In genomic region chr1:70460740-70461713, GRCh38 we compare ENCODE assay signal across 7 cellular contexts. TPM values are rescaled to one million over a fixed set of nuclear protein-coding genes. Genes with fewer than 3 reads are reported as not detected.
DNase-seq lines count a peak whose midpoint lies in the region; ATAC-seq and TF ChIP-seq lines count a peak whose summit lies in the region.
"Not testable (repeated sequence)": the region's sequence is repeated elsewhere in the genome, so short reads cannot be mapped to it uniquely, and the experiment has no call there.

No MANE protein-coding gene starts in this region.

- H3K36me3 ChIP-seq in mesendoderm (ENCODE audit: control insufficient read depth, insufficient read depth, low read length); osteoblast (ENCODE audit: insufficient read depth, low read length): not testable (repeated sequence)

- H3K4me1 ChIP-seq in mesendoderm (ENCODE audit: control insufficient read depth, low read depth, low read length); osteoblast (ENCODE audit: insufficient read depth, low read length): not testable (repeated sequence)

- peak overlapping the region; percentile 31; the same call in 1 of the 2 replicates for H3K27ac Mint-ChIP-seq in WTC11

- H4K5ac ChIP-seq in mesendoderm (ENCODE audit: low read length): not testable (repeated sequence)

- H3K36me3 Mint-ChIP-seq in WTC11: not testable (repeated sequence)

- not testable (repeated sequence) for H3K4me3 Mint-ChIP-seq in WTC11

- peak overlapping the region; percentile 96 for H4K8ac ChIP-seq in mesendoderm (ENCODE audit: low read depth, low read length)

- DNase-seq in ELF-1 (ENCODE audit: low read depth, low spot score): peak; percentile 35
- DNase-seq in MV-4-11 (lab: John Stamatoyannopoulos, UW): peak; percentile 34
- DNase-seq in NCI-H524 (lab: John Stamatoyannopoulos, UW): peak; percentile 38 to 58
- peak; percentile 76 for DNase-seq in OCI-M1 (lab: John Stamatoyannopoulos, UW)
- not testable (repeated sequence) for DNase-seq in WTC11 (ENCODE audit: low spot score)
- DNase-seq in mesendoderm: peak; percentile 81
- DNase-seq in osteoblast (ENCODE audit: insufficient read length, low spot score, missing footprints): peak; percentile 38

- not testable (repeated sequence) for H3K79me1 ChIP-seq in mesendoderm (ENCODE audit: low read length)

- H3K27me3 Mint-ChIP-seq in WTC11 (ENCODE audit: low read depth): not testable (repeated sequence)

- peak overlapping the region; percentile 72 for H3K18ac ChIP-seq in mesendoderm (ENCODE audit: low read length)

- not testable (repeated sequence) for H3K27me3 ChIP-seq in mesendoderm (ENCODE audit: insufficient read depth, low read length, poor library complexity); osteoblast (ENCODE audit: insufficient read depth, low read length)

- H3K4me3 ChIP-seq in mesendoderm (ENCODE audit: low read length); osteoblast (ENCODE audit: insufficient read depth, low read length): not testable (repeated sequence)

- peak overlapping the region; percentile 93 for H2AK5ac ChIP-seq in mesendoderm (ENCODE audit: low read length)

- H3K4me1 Mint-ChIP-seq in WTC11: peaks cover 25% of the 10 kb centered on the region

- ATAC-seq in WTC11: peak; percentile 60

- peak overlapping the region; percentile 99 for H2BK5ac ChIP-seq in mesendoderm (ENCODE audit: low read length)

- not testable (repeated sequence) for H4K20me1 ChIP-seq in osteoblast (ENCODE audit: insufficient read depth, low read length)

- POLR2A ChIA-PET in WTC11 (lab: Charles Lee): not testable (repeated sequence)

- H3K79me2 ChIP-seq in mesendoderm (ENCODE audit: control insufficient read depth, insufficient read depth, low read length); osteoblast (ENCODE audit: insufficient read depth, low read length): not testable (repeated sequence)

- peak overlapping the region; percentile 92 for H2BK120ac ChIP-seq in mesendoderm (ENCODE audit: low read depth, low read length)

- not testable (repeated sequence) for H3K4me2 ChIP-seq in mesendoderm (ENCODE audit: low read length); osteoblast (ENCODE audit: insufficient read depth, low read length)

- H2AFZ ChIP-seq in osteoblast (ENCODE audit: low read length): not testable (repeated sequence)

- not testable (repeated sequence) for H3K23ac ChIP-seq in mesendoderm (ENCODE audit: low read length)

- H3K27ac ChIP-seq in mesendoderm (ENCODE audit: low read depth, low read length): peak overlapping the region; percentile 93
- not testable (repeated sequence) for H3K27ac ChIP-seq in osteoblast (ENCODE audit: low read depth, low read length)

- H3K9me3 ChIP-seq in osteoblast (ENCODE audit: low read depth, low read length): not testable (repeated sequence)

- no CpG with 5 or more reads among the region's 8 CpGs for WGBS in mesendoderm (ENCODE audit: extremely low coverage, insufficient coverage, low lambda C conversion rate)

- peak overlapping the region; percentile 83 for H3K4ac ChIP-seq in mesendoderm (ENCODE audit: low read depth, low read length)

- peaks cover 14% of the 10 kb centered on the region for H3K9me3 Mint-ChIP-seq in WTC11

- CTCF ChIA-PET in WTC11 (lab: Charles Lee): not testable (repeated sequence)

- peak overlapping the region; percentile 88 for H3K56ac ChIP-seq in mesendoderm (ENCODE audit: low read length)

- not testable (repeated sequence) for TF ChIP-seq CTCF in WTC11 (IDR thresholded peaks at IDR 0.05); osteoblast (IDR thresholded peaks at IDR 0.05; ENCODE audit: extremely low read depth, low read depth, low read length)

- not testable (repeated sequence) for H3K9ac ChIP-seq in mesendoderm (ENCODE audit: low read length)

- not testable (repeated sequence) for H2BK15ac ChIP-seq in mesendoderm (replicated peaks; ENCODE audit: low read depth)

RNA-seq across cellular contexts. Expression of gene CTH, which starts 50.0 kb away (rescaled TPM):
- total RNA-seq in WTC11 (2021) (20.8 to 27.8 TPM (median 23.9 TPM) in 3 replicates), osteoblast (11.2 and 13.8 TPM in 2 replicates)
- polyA plus RNA-seq in mesendoderm (2013, experiment 1 of 2): 18.5 TPM
- polyA plus RNA-seq in mesendoderm (2013, experiment 2 of 2): 20.1 TPM
